In the genomic region with DNA sequence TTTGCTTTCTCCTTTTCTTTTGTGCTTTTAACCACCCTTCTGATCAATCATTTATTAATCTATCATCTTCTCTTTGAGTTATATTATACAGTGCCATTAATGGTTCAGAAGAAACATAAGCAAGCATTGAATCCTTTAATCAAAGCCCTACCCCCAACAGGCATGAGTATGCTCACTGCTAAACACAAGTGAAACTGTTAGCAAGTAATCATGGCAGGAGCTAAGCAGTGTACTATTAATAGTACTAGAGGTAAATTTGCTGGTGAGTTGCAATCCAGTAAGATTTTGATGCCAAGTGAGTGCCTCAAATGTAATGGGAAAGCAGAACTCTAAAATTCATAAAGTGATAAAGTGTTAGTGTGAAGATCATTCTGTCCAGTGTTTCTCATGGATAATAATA, we compare ENCODE assay signal across 9 cellular contexts. TPM values are rescaled to one million over a fixed set of nuclear protein-coding genes. Genes with fewer than 3 reads are reported as not detected.
DNase-seq lines count a peak whose midpoint lies in the region; ATAC-seq and TF ChIP-seq lines count a peak whose summit lies in the region.
"Had no signal": no experiment of that assay in that cellular context is flagged by ENCODE, and none has a peak within 500 bp of the region (broad histone marks: within the 10 kb centered on the region; RNA-seq: fewer than 3 reads in every experiment).

No MANE protein-coding gene starts in this region.

- TF ChIP-seq CTCF in HFFc6 (IDR thresholded peaks at IDR 0.05) = no peak
- TF ChIP-seq CTCF in lower lobe of right lung (IDR thresholded peaks at IDR 0.05) = no peak

- H3K4me1 Mint-ChIP-seq in HFFc6 (ENCODE audit: low read depth) = peaks cover 49% of the 10 kb centered on the region

- H3K4me1 ChIP-seq in lower lobe of right lung = peaks cover 73% of the 10 kb centered on the region

- H3K27me3 ChIP-seq in lower lobe of right lung (ENCODE audit: low read depth) = no peaks in the 10 kb centered on the region
- H3K27me3 ChIP-seq: esophagus squamous epithelium had no signal

- H3K4me3 ChIP-seq in lower lobe of right lung = no peak overlapping the region
- H3K4me3 ChIP-seq: esophagus squamous epithelium had no signal

- DNase-seq in HFFc6 = no peak
- DNase-seq in lower lobe of right lung = no peak
- no peak for DNase-seq in HuH-7 (ENCODE audit: low spot score)
- DNase-seq in activated CD8-positive, alpha-beta memory T cell treated with anti-CD3 and anti-CD28 coated beads, Interleukin-2, amount 50 U/mL, for 4 hours = no peak
- no peak for DNase-seq in NOMO-1 (lab: John Stamatoyannopoulos, UW; ENCODE audit: unreplicated experiment in 2 of 2)
- DNase-seq in activated CD4-positive, alpha-beta T cell treated with anti-CD3 and anti-CD28 coated beads, Interleukin-2, amount 50 U/mL, for 1 hour = no peak
- DNase-seq: esophagus squamous epithelium had no signal

- intact Hi-C loops in lower lobe of right lung (cut with DNase I) = loop anchor here (10.0 kb wide), 1 partner anchor 51 kb away; no protein-coding TSS in a partner anchor

- H3K27ac Mint-ChIP-seq in HFFc6 = peak overlapping the region; percentile 3

- H3K9me3 Mint-ChIP-seq in HFFc6 = no peaks in the 10 kb centered on the region

- H3K36me3 Mint-ChIP-seq in HFFc6 (ENCODE audit: low read depth) = peaks cover 31% of the 10 kb centered on the region

- ATAC-seq in GM18867 (IDR thresholded peaks at IDR 0.05; ENCODE audit: unreplicated experiment) (peak; percentile 72), lower lobe of right lung (no peak)

- no peak overlapping the region; the same call in 1 of the 2 replicates for H3K4me3 Mint-ChIP-seq in HFFc6

- no peaks in the 10 kb centered on the region for H3K27me3 Mint-ChIP-seq in HFFc6 (ENCODE audit: insufficient read depth)

- H3K9me3 ChIP-seq in KOPT-K1 (ENCODE audit: insufficient read depth, low read length, poor library complexity, severe bottlenecking) (no peaks in the 10 kb centered on the region), lower lobe of right lung (no peaks in the 10 kb centered on the region)
- H3K9me3 ChIP-seq: esophagus squamous epithelium had no signal

- H3K27ac ChIP-seq in KOPT-K1 (ENCODE audit: low read depth, low read length, poor library complexity, severe bottlenecking) (peak overlapping the region; percentile 43), lower lobe of right lung (peak overlapping the region; percentile 27)

- 0 out of 2 replicates have a peak, but pooled peaks cover 6% of the 10 kb centered on the region for H3K36me3 ChIP-seq in KOPT-K1 (ENCODE audit: insufficient read depth, low read length)
- peaks cover 3% of the 10 kb centered on the region for H3K36me3 ChIP-seq in lower lobe of right lung

RNA-seq across cellular contexts. Expression of gene FNIP2, which starts 57.2 kb away (rescaled TPM):
- total RNA-seq in HFFc6 (2021; fragmentation: NEBNext Ultra II Directional; extraction: Animal tissue kit (Norgen Biotek cat#: 25700)) = 10 to 100 TPM; 14.1 to 22.2 (median 18.2) TPM
- total RNA-seq in lower lobe of right lung = 90.7 TPM
